Comparison of ENCODE assay signal across 18 cellular contexts in the genomic region with DNA sequence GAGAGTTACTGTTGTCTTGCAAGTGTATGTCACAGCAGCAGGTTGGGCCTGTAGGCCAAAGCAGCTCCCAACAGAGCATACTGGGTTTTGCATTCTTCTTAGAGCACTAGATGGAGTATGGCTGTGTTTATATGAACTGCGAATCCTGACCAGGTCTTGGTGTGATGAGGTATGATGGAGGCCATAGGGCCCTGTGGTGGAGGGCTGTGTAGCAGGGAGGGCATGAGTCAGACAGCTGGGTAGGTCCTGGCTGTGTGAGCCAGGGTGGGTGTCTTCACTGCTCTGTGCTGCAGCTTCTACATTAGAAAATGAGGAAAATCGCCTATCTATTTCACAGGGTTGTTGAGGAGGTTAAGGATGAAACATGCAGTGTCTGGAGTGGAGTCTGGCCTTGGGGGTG.
DNase-seq lines count a peak whose midpoint lies in the region; ATAC-seq, FAIRE-seq and TF ChIP-seq lines count a peak whose summit lies in the region.
"Had no signal": no experiment of that assay in that cellular context is flagged by ENCODE, and none has a peak within 500 bp of the region (broad histone marks: within the 10 kb centered on the region; RNA-seq: fewer than 3 reads in every experiment).

No MANE protein-coding gene starts in this region.

- H3K36me3 ChIP-seq in Panc1 (ENCODE audit: control insufficient read depth, insufficient read depth, low read length) (no peaks in the 10 kb centered on the region), H1 (ENCODE audit: control insufficient read depth in 2 of 4, insufficient read depth in 4 of 4, low read length in 3 of 4) (no peaks in the 10 kb centered on the region), pancreas (no peaks in the 10 kb centered on the region), esophagus squamous epithelium (no peaks in the 10 kb centered on the region)

- no peak overlapping the region for H3K23ac ChIP-seq in H1 (ENCODE audit: insufficient read length)

- H4K5ac ChIP-seq in H1 (ENCODE audit: insufficient read length, low read depth, low read length), result no peak overlapping the region

- in situ Hi-C loops in Panc1 (cut with HindIII; ENCODE audit: low pct_unique_long_range_greater_than_20kb, low sequenced_read_pairs), result no loop called here

- no peak overlapping the region for H3K9ac ChIP-seq in H1 (replicated peaks in 1 of 4; ENCODE audit: extremely low read depth in 1 of 4, low read depth in 3 of 4, low read length in 3 of 4)
- H3K9ac ChIP-seq: BLaER1 had no signal

- peaks cover 3% of the 10 kb centered on the region for H3K4me1 Mint-ChIP-seq in activated CD8-positive, alpha-beta T cell treated with anti-CD3 and anti-CD28 coated beads for 36 hours (ENCODE audit: low read depth)
- H3K4me1 Mint-ChIP-seq in activated CD8-positive, alpha-beta T cell treated with anti-CD3 and anti-CD28 coated beads, Interleukin-2, amount 10 ng/mL, durations not matched to agents 7 days and 5 days (ENCODE audit: low read depth), result no peaks in the 10 kb centered on the region
- H3K4me1 Mint-ChIP-seq: CD14-positive monocyte had no signal

- H3K4ac ChIP-seq in H1 (replicated peaks; ENCODE audit: insufficient read length, low read depth, low read length), result no peak overlapping the region

- no peak overlapping the region for H2BK5ac ChIP-seq in H1 (ENCODE audit: low read depth, low read length)

- TF ChIP-seq RAD21 in H1 (IDR thresholded peaks at IDR 0.05 in 1 of 2, conservative IDR thresholded peaks at IDR 0.05 in 1 of 2; ENCODE audit: low read depth in 2 of 2, low read length in 2 of 2), result no peak

- H3K27me3 Mint-ChIP-seq in activated CD8-positive, alpha-beta T cell treated with anti-CD3 and anti-CD28 coated beads for 36 hours, result peaks cover 16% of the 10 kb centered on the region
- peaks cover 15% of the 10 kb centered on the region for H3K27me3 Mint-ChIP-seq in activated CD8-positive, alpha-beta T cell treated with anti-CD3 and anti-CD28 coated beads, Interleukin-2, amount 10 ng/mL, durations not matched to agents 7 days and 5 days (ENCODE audit: low read depth)

- no peaks in the 10 kb centered on the region for H3K79me2 ChIP-seq in H1 (ENCODE audit: control insufficient read depth in 1 of 2, insufficient read depth in 2 of 2, low read length in 2 of 2)

- H2BK20ac ChIP-seq in H1 (ENCODE audit: low read length), result no peak overlapping the region

- H3K27ac Mint-ChIP-seq in activated CD8-positive, alpha-beta T cell treated with anti-CD3 and anti-CD28 coated beads for 36 hours, result no peak overlapping the region
- H3K27ac Mint-ChIP-seq in activated CD8-positive, alpha-beta T cell treated with anti-CD3 and anti-CD28 coated beads, Interleukin-2, amount 10 ng/mL, durations not matched to agents 7 days and 5 days, result no peak overlapping the region
- H3K27ac Mint-ChIP-seq: CD14-positive monocyte; CD4-positive, alpha-beta memory T cell; GM23338; H9 had no signal

- peak overlapping the region; percentile 53; the same call in 1 of the 2 replicates for H4K8ac ChIP-seq in H1 (ENCODE audit: extremely low read depth, insufficient read depth, low read length)

- TF ChIP-seq POLR2A in H1 (IDR thresholded peaks at IDR 0.05; ENCODE audit: control extremely low read depth in 1 of 2, low read depth in 2 of 2, low read length in 2 of 2) (no peak), esophagus squamous epithelium (IDR thresholded peaks at IDR 0.05) (no peak)

- H3K9me3 ChIP-seq in Panc1 (ENCODE audit: control insufficient read depth, insufficient read depth, low read depth, low read length) (no peaks in the 10 kb centered on the region), H1 (ENCODE audit: insufficient read depth in 2 of 2, low read depth in 1 of 2, low read length in 1 of 2) (peaks cover 4 to 7% of the 10 kb centered on the region in 2 experiments; a peak in 1 of 4 replicates), pancreas (no peaks in the 10 kb centered on the region), esophagus squamous epithelium (peaks cover 0 to 6% (median 0%) of the 10 kb centered on the region in 3 donors)

- peak; percentile 47 for ATAC-seq in activated CD8-positive, alpha-beta T cell treated with anti-CD3 and anti-CD28 coated beads for 36 hours
- no peak for ATAC-seq in activated CD8-positive, alpha-beta T cell treated with anti-CD3 and anti-CD28 coated beads, Interleukin-2, amount 10 ng/mL, durations not matched to agents 7 days and 5 days
- ATAC-seq in Panc1 (peak; percentile 17; the same call in 1 of the 2 replicates), pancreas (no peak)
- peak; percentile 63 for ATAC-seq in stimulated activated naive CD8-positive, alpha-beta T cell treated with anti-CD3 and anti-CD28 coated beads, Interleukin-15, Interleukin-2, amounts not matched to agents 100 U/mL and 50 U/mL, for 24 hours
- ATAC-seq: GM23338 had no signal

- intact Hi-C loops in activated CD8-positive, alpha-beta T cell treated with anti-CD3 and anti-CD28 coated beads for 36 hours (cut with micrococcal nuclease), result no loop called here
- intact Hi-C loops in Panc1 (cut with micrococcal nuclease; ENCODE audit: unreplicated experiment) (no loop called here), pancreas (cut with DNase I) (no loop called here), esophagus squamous epithelium (cut with DNase I) (no loop called here)

- no peak for TF ChIP-seq CTCF in activated CD8-positive, alpha-beta T cell treated with anti-CD3 and anti-CD28 coated beads for 36 hours (IDR thresholded peaks at IDR 0.05)
- TF ChIP-seq CTCF in Panc1 (IDR thresholded peaks at IDR 0.05), result no peak
- TF ChIP-seq CTCF in H1 (IDR thresholded peaks at IDR 0.05; ENCODE audit: control extremely low read depth in 1 of 3, insufficient read depth in 1 of 3, low read depth in 1 of 3, low read length in 3 of 3), result no peak
- no peak for TF ChIP-seq CTCF in pancreas (IDR thresholded peaks at IDR 0.05)
- no peak for TF ChIP-seq CTCF in esophagus squamous epithelium (IDR thresholded peaks at IDR 0.05)

- H3K36me3 Mint-ChIP-seq in activated CD8-positive, alpha-beta T cell treated with anti-CD3 and anti-CD28 coated beads for 36 hours (ENCODE audit: low read depth), result peaks cover 8% of the 10 kb centered on the region
- no peaks in the 10 kb centered on the region for H3K36me3 Mint-ChIP-seq in activated CD8-positive, alpha-beta T cell treated with anti-CD3 and anti-CD28 coated beads, Interleukin-2, amount 10 ng/mL, durations not matched to agents 7 days and 5 days (ENCODE audit: low read depth)
- H3K36me3 Mint-ChIP-seq: CD14-positive monocyte had no signal

- CTCF ChIA-PET in activated CD8-positive, alpha-beta T cell treated with anti-CD3 and anti-CD28 coated beads for 36 hours (lab: Charles Lee), result no interaction called here
- CTCF ChIA-PET in activated CD8-positive, alpha-beta T cell treated with anti-CD3 and anti-CD28 coated beads, Interleukin-2, amount 10 ng/mL, durations not matched to agents 7 days and 5 days (lab: Charles Lee), result no interaction called here
- CTCF ChIA-PET in Panc1 (lab: Charles Lee), result no interaction called here
- CTCF ChIA-PET in H1 (lab: Charles Lee; ENCODE audit: partially characterized antibody), result interaction anchor here (0.6 to 1.6 kb wide), 4 partner anchors 21 to 875 kb away, joined by 3 to 5 read pairs (median 4); no protein-coding TSS in a partner anchor

- H3K14ac ChIP-seq in H1 (ENCODE audit: insufficient read length), result no peak overlapping the region

- H3K4me3 ChIP-seq in Panc1 (ENCODE audit: low read depth in 2 of 2, low read length in 2 of 2), result no peak overlapping the region
- H3K4me3 ChIP-seq in H1 (ENCODE audit: extremely low read depth in 1 of 4, insufficient read depth in 2 of 4, low read depth in 3 of 4, low read length in 4 of 4), result no peak overlapping the region
- H3K4me3 ChIP-seq in pancreas, result no peak overlapping the region
- no peak overlapping the region for H3K4me3 ChIP-seq in esophagus squamous epithelium
- H3K4me3 ChIP-seq: BLaER1, GM23338 had no signal

- H2BK120ac ChIP-seq in H1 (replicated peaks; ENCODE audit: low read depth, low read length), result no peak overlapping the region

- H3K4me1 ChIP-seq in Panc1 (ENCODE audit: control insufficient read depth, insufficient read depth, low read length) (no peaks in the 10 kb centered on the region), H1 (replicated peaks in 1 of 4; ENCODE audit: control insufficient read depth in 3 of 4, insufficient read depth in 4 of 4, low read length in 3 of 4) (peaks cover 0 to 6% (median 0%) of the 10 kb centered on the region in 4 experiments; a peak in 2 of 7 replicates), pancreas (no peaks in the 10 kb centered on the region), esophagus squamous epithelium (peaks cover 0 to 8% (median 0%) of the 10 kb centered on the region in 3 donors)

- H3K4me2 ChIP-seq in H1 (ENCODE audit: insufficient read depth in 1 of 2, low read depth in 2 of 2, low read length in 2 of 2), result no peak overlapping the region
- H3K4me2 ChIP-seq: BLaER1, GM23338 had no signal

- no peaks in the 10 kb centered on the region for H3K79me1 ChIP-seq in H1 (ENCODE audit: low read depth, low read length)

- H2BK12ac ChIP-seq in H1 (ENCODE audit: low read depth, low read length), result no peak overlapping the region

- no peak overlapping the region for H3K27ac ChIP-seq in Panc1 (ENCODE audit: low read length)
- no peak overlapping the region for H3K27ac ChIP-seq in H1 (ENCODE audit: low read depth, low read length)
- H3K27ac ChIP-seq in pancreas, result no peak overlapping the region
- H3K27ac ChIP-seq in esophagus squamous epithelium, result no peak overlapping the region
- H3K27ac ChIP-seq: BLaER1 had no signal

- no peak overlapping the region for H4K91ac ChIP-seq in H1 (replicated peaks; ENCODE audit: insufficient read length, low read length)

- POLR2A ChIA-PET in activated CD8-positive, alpha-beta T cell treated with anti-CD3 and anti-CD28 coated beads for 36 hours (lab: Charles Lee), result no interaction called here
- POLR2A ChIA-PET in activated CD8-positive, alpha-beta T cell treated with anti-CD3 and anti-CD28 coated beads, Interleukin-2, amount 10 ng/mL, durations not matched to agents 7 days and 5 days (lab: Charles Lee), result no interaction called here
- POLR2A ChIA-PET in Panc1 (lab: Charles Lee) (no interaction called here), H1 (lab: Charles Lee; ENCODE audit: partially characterized antibody) (no interaction called here)

- H2AFZ ChIP-seq in H1 (ENCODE audit: low read length), result no peak overlapping the region
- H2AFZ ChIP-seq: GM23338 had no signal

- peak overlapping the region; percentile 92; the same call in 1 of the 2 replicates for H2BK15ac ChIP-seq in H1 (ENCODE audit: low read length)

- H2AK5ac ChIP-seq in H1 (ENCODE audit: low read depth, low read length), result no peak overlapping the region

- no peaks in the 10 kb centered on the region for H4K20me1 ChIP-seq in H1 (replicated peaks in 1 of 2; ENCODE audit: control insufficient read depth in 1 of 2, insufficient read depth in 2 of 2, low read length in 2 of 2)
- H4K20me1 ChIP-seq: BLaER1 had no signal

- no peaks in the 10 kb centered on the region for H3K23me2 ChIP-seq in H1 (ENCODE audit: low read depth, low read length)

- 86% methylated on average over 2 of the region's 2 CpGs; no CpG with 5 or more reads in 1 of the 2 experiments for WGBS in H1 (ENCODE audit: extremely low coverage in 1 of 2, insufficient coverage in 1 of 2, insufficient read length in 1 of 2, insufficient replicate concordance in 2 of 2, low coverage in 1 of 2, low lambda C conversion rate in 2 of 2, missing lambda C conversion rate in 1 of 2), 2 experiments
- WGBS in pancreas, 2 donors, result 84 to 90% methylated on average over 2 of the region's 2 CpGs
- WGBS in esophagus squamous epithelium, 2 donors, result 81 to 94% methylated on average over 2 of the region's 2 CpGs

- no peak overlapping the region for H3K4me3 Mint-ChIP-seq in activated CD8-positive, alpha-beta T cell treated with anti-CD3 and anti-CD28 coated beads for 36 hours
- H3K4me3 Mint-ChIP-seq in activated CD8-positive, alpha-beta T cell treated with anti-CD3 and anti-CD28 coated beads, Interleukin-2, amount 10 ng/mL, durations not matched to agents 7 days and 5 days, result no peak overlapping the region
- H3K4me3 Mint-ChIP-seq: CD14-positive monocyte; CD4-positive, alpha-beta memory T cell; GM23338; H9 had no signal

- H3K9me3 Mint-ChIP-seq in activated CD8-positive, alpha-beta T cell treated with anti-CD3 and anti-CD28 coated beads for 36 hours, result peaks cover 2% of the 10 kb centered on the region
- H3K9me3 Mint-ChIP-seq in activated CD8-positive, alpha-beta T cell treated with anti-CD3 and anti-CD28 coated beads, Interleukin-2, amount 10 ng/mL, durations not matched to agents 7 days and 5 days (ENCODE audit: insufficient read depth), result no peaks in the 10 kb centered on the region

- BruUV-seq in Panc1 (replicated peaks; lab: Mats Ljungman, UMichigan), result no TSS peak

- TF ChIP-seq EP300 in H1 (IDR thresholded peaks at IDR 0.05; ENCODE audit: borderline replicate concordance in 1 of 2, low read depth in 2 of 2, low read length in 2 of 2), result no peak

- H3K27me3 ChIP-seq in Panc1 (ENCODE audit: control insufficient read depth, insufficient read depth, low read length) (no peaks in the 10 kb centered on the region), H1 (replicated peaks in 1 of 4; ENCODE audit: control insufficient read depth in 3 of 4, extremely low read depth in 1 of 4, insufficient read depth in 3 of 4, low read length in 3 of 4) (no peaks in the 10 kb centered on the region), pancreas (peaks cover 0 to 7% (median 0%) of the 10 kb centered on the region in 4 donors), esophagus squamous epithelium (peaks cover 0 to 34% (median 0%) of the 10 kb centered on the region in 4 donors)

- FAIRE-seq in H1 (lab: Jason Lieb, UNC) (no peak), pancreas (lab: Jason Lieb, UNC) (no peak)
- FAIRE-seq: HTR-8/SVneo had no signal

- no peak for DNase-seq in activated CD8-positive, alpha-beta T cell treated with anti-CD3 and anti-CD28 coated beads for 36 hours
- DNase-seq in activated CD8-positive, alpha-beta T cell treated with anti-CD3 and anti-CD28 coated beads, Interleukin-2, amount 10 ng/mL, durations not matched to agents 7 days and 5 days, result no peak
- DNase-seq in Panc1 (ENCODE audit: low read depth, low spot score), result no peak
- no peak for DNase-seq in H1 (ENCODE audit: low read depth in 1 of 2, low spot score in 2 of 2)
- DNase-seq in stimulated activated naive CD8-positive, alpha-beta T cell treated with anti-CD3 and anti-CD28 coated beads, Interleukin-15, Interleukin-2, amounts not matched to agents 100 U/mL and 50 U/mL, for 24 hours, result no peak
- DNase-seq in pancreas, result no peak
- DNase-seq in NCI-H2107 (lab: John Stamatoyannopoulos, UW), result no peak
- no peak for DNase-seq in esophagus squamous epithelium (lab: John Stamatoyannopoulos, UW)
- DNase-seq: 8988T; CD4-positive, alpha-beta memory T cell; DMS153; DMS79; GDM1; H9 had no signal

- no peak overlapping the region for H3K18ac ChIP-seq in H1 (ENCODE audit: extremely low read depth, low read length)

- H3K56ac ChIP-seq in H1 (replicated peaks; ENCODE audit: insufficient read length, low read depth, low read length), result no peak overlapping the region

Comparison
In these comparisons a context has a peak if more than half of its experiments do, and no peak if none do; other contexts are left out.
1. ATAC-seq: peak in activated CD8-positive, alpha-beta T cell treated with anti-CD3 and anti-CD28 coated beads for 36 hours (single experiment), Panc1 (single experiment) and stimulated activated naive CD8-positive, alpha-beta T cell treated with anti-CD3 and anti-CD28 coated beads, Interleukin-15, Interleukin-2, amounts not matched to agents 100 U/mL and 50 U/mL, for 24 hours (single experiment); none in activated CD8-positive, alpha-beta T cell treated with anti-CD3 and anti-CD28 coated beads, Interleukin-2, amount 10 ng/mL, durations not matched to agents 7 days and 5 days (single experiment) and pancreas (0 of 4).